In genomic region chr2:11082880-11083279, GRCh38 we compare ENCODE assay signal across 21 cellular contexts.
"Had no signal": no experiment of that assay in that cellular context is flagged by ENCODE, and none has a peak within 500 bp of the region (broad histone marks: within the 10 kb centered on the region; RNA-seq: fewer than 3 reads in every experiment).

No MANE protein-coding gene starts in this region.

- DNase-seq: activated CD4-positive, CD25-positive, alpha-beta regulatory T cell treated with anti-CD3 and anti-CD28 coated beads, Interleukin-2, amount 50 U/mL, for 72 hours; activated naive CD4-positive, alpha-beta T cell treated with Interleukin-2 at 50 U/mL for 16 hours; activated naive CD8-positive, alpha-beta T cell treated with anti-CD3 and anti-CD28 coated beads for 36 hours; activated T-cell treated with anti-CD3 and anti-CD28 coated beads, Interleukin-2, amount 50 U/mL, for 24 hours; central memory CD4-positive, alpha-beta T cell; effector memory CD4-positive, alpha-beta T cell; glutamatergic neuron; immature natural killer cell; mesendoderm; naive B cell; sigmoid colon; stimulated activated CD4-positive, alpha-beta T cell treated with anti-CD3 and anti-CD28 coated beads, Interleukin-2, amount 100 ng/mL, for 48 hours; stimulated activated CD8-positive, alpha-beta memory T cell treated with anti-CD3 and anti-CD28 coated beads, Interleukin-4, amount 100 ng/mL, for 48 hours; stimulated activated naive B cell treated with anti-CD40 and anti-IgM and Interleukin-4, amounts not matched to agents 10 μg/mL and 1 μg/mL and 100 μg/mL, for 72 hours; T-helper 1 cell; upper lobe of left lung; WERI-Rb-1 had no signal

- H3K4me3 ChIP-seq: hepatocyte, sigmoid colon, smooth muscle cell, thoracic aorta, upper lobe of left lung had no signal

- H3K36me3 Mint-ChIP-seq: activated naive CD8-positive, alpha-beta T cell treated with anti-CD3 and anti-CD28 coated beads for 36 hours; immature natural killer cell; naive B cell; stimulated activated naive B cell treated with anti-CD40 and anti-IgM and Interleukin-4, amounts not matched to agents 10 μg/mL and 1 μg/mL and 100 μg/mL, for 72 hours had no signal

- ATAC-seq: stimulated activated naive B cell treated with anti-CD40 and anti-IgM and Interleukin-4, amounts not matched to agents 10 μg/mL and 1 μg/mL and 100 μg/mL, for 72 hours had no signal

- H3K9me3 Mint-ChIP-seq: activated naive CD8-positive, alpha-beta T cell treated with anti-CD3 and anti-CD28 coated beads for 36 hours; activated T-cell treated with anti-CD3 and anti-CD28 coated beads, Interleukin-2, amount 50 U/mL, for 24 hours; immature natural killer cell; neural crest cell had no signal

- H3K27ac ChIP-seq: hepatocyte, sigmoid colon, thoracic aorta, upper lobe of left lung, WERI-Rb-1 had no signal

- H3K4me3 Mint-ChIP-seq: activated naive CD8-positive, alpha-beta T cell treated with anti-CD3 and anti-CD28 coated beads for 36 hours; activated T-cell treated with anti-CD3 and anti-CD28 coated beads, Interleukin-2, amount 50 U/mL, for 24 hours; immature natural killer cell; naive B cell; neural crest cell; stimulated activated naive B cell treated with anti-CD40 and anti-IgM and Interleukin-4, amounts not matched to agents 10 μg/mL and 1 μg/mL and 100 μg/mL, for 72 hours had no signal

- H3K27me3 ChIP-seq: hepatocyte, sigmoid colon, upper lobe of left lung had no signal

- H3K4me1 Mint-ChIP-seq: activated naive CD8-positive, alpha-beta T cell treated with anti-CD3 and anti-CD28 coated beads for 36 hours; immature natural killer cell; naive B cell; stimulated activated naive B cell treated with anti-CD40 and anti-IgM and Interleukin-4, amounts not matched to agents 10 μg/mL and 1 μg/mL and 100 μg/mL, for 72 hours had no signal

- H3K4me2 ChIP-seq: hepatocyte, smooth muscle cell had no signal

- H3K36me3 ChIP-seq: sigmoid colon, thoracic aorta, upper lobe of left lung, WERI-Rb-1 had no signal

- H2AFZ ChIP-seq: hepatocyte had no signal

- H3K4me1 ChIP-seq: sigmoid colon, upper lobe of left lung had no signal

- H3K9me3 ChIP-seq: sigmoid colon, thoracic aorta, upper lobe of left lung had no signal

- H3K79me2 ChIP-seq: hepatocyte had no signal

- H3K27ac Mint-ChIP-seq: activated naive CD8-positive, alpha-beta T cell treated with anti-CD3 and anti-CD28 coated beads for 36 hours; activated T-cell treated with anti-CD3 and anti-CD28 coated beads, Interleukin-2, amount 50 U/mL, for 24 hours; immature natural killer cell; stimulated activated naive B cell treated with anti-CD40 and anti-IgM and Interleukin-4, amounts not matched to agents 10 μg/mL and 1 μg/mL and 100 μg/mL, for 72 hours had no signal
